13 cellular contexts compared by ENCODE assay signal in genomic region chr1:94335447-94335846, GRCh38.
DNase-seq lines count a peak whose midpoint lies in the region; ATAC-seq, FAIRE-seq and TF ChIP-seq lines count a peak whose summit lies in the region.
"Had no signal": no experiment of that assay in that cellular context is flagged by ENCODE, and none has a peak within 500 bp of the region (broad histone marks: within the 10 kb centered on the region; RNA-seq: fewer than 3 reads in every experiment).

No MANE protein-coding gene starts in this region.

- DNase-seq in GM13977 (ENCODE audit: low spot score) (peak; percentile 12), chondrocyte (ENCODE audit: low spot score) (no peak), RCC 7860 (ENCODE audit: low spot score) (no peak), AML-193 (lab: John Stamatoyannopoulos, UW) (no peak)
- DNase-seq in activated CD4-positive, alpha-beta memory T cell treated with anti-CD3 and anti-CD28 coated beads for 36 hours: no peak
- DNase-seq: activated CD8-positive, alpha-beta memory T cell treated with anti-CD3 and anti-CD28 coated beads for 24 hours; activated gamma-delta T cell; effector CD4-positive, alpha-beta T cell; stimulated activated naive CD4-positive, alpha-beta T cell treated with Interleukin-2 at 50 U/mL for 16 hours had no signal

- intact Hi-C loops in activated CD4-positive, alpha-beta memory T cell treated with anti-CD3 and anti-CD28 coated beads for 36 hours (cut with micrococcal nuclease): loop anchor here (5.0 kb wide), 1 partner anchor 298 kb away; no protein-coding TSS in a partner anchor

- in situ Hi-C loops in GM13977 (cut with MboI; ENCODE audit: low pct_unique_long_range_greater_than_20kb, low sequenced_read_pairs, unreplicated experiment): loop anchor here (10.0 to 25.0 kb wide), 2 partner anchors 271 to 477 kb away; partner anchors contain the start of gene SLC44A3

- H3K36me3 ChIP-seq in skeletal muscle satellite cell (ENCODE audit: insufficient read depth, low read length): no peaks in the 10 kb centered on the region

- no peak overlapping the region for H3K4me2 ChIP-seq in skeletal muscle satellite cell (ENCODE audit: low read length)

- no peaks in the 10 kb centered on the region for H3K27me3 Mint-ChIP-seq in chondrocyte (ENCODE audit: low read depth)
- H3K27me3 Mint-ChIP-seq in activated CD4-positive, alpha-beta memory T cell treated with anti-CD3 and anti-CD28 coated beads for 36 hours: peaks cover 11% of the 10 kb centered on the region

- TF ChIP-seq CTCF in GM13977 (IDR thresholded peaks at IDR 0.05; ENCODE audit: extremely low read depth, insufficient read depth, missing control alignments) (no peak), chondrocyte (IDR thresholded peaks at IDR 0.05) (no peak)

- H3K9me3 ChIP-seq in skeletal muscle satellite cell (replicated peaks; ENCODE audit: low read length): no peaks in the 10 kb centered on the region

- no peaks in the 10 kb centered on the region for H3K36me3 Mint-ChIP-seq in chondrocyte (ENCODE audit: low read depth)
- H3K36me3 Mint-ChIP-seq in activated CD4-positive, alpha-beta memory T cell treated with anti-CD3 and anti-CD28 coated beads for 36 hours: no peaks in the 10 kb centered on the region

- no peaks in the 10 kb centered on the region for H3K9me3 Mint-ChIP-seq in chondrocyte (ENCODE audit: low read depth)
- H3K9me3 Mint-ChIP-seq in activated CD4-positive, alpha-beta memory T cell treated with anti-CD3 and anti-CD28 coated beads for 36 hours: no peaks in the 10 kb centered on the region

- H3K27ac Mint-ChIP-seq in chondrocyte (ENCODE audit: unreplicated experiment): peak overlapping the region; percentile 87
- no peak overlapping the region for H3K27ac Mint-ChIP-seq in activated CD4-positive, alpha-beta memory T cell treated with anti-CD3 and anti-CD28 coated beads for 36 hours

- peaks cover 11% of the 10 kb centered on the region for H3K27me3 ChIP-seq in skeletal muscle satellite cell (ENCODE audit: control insufficient read depth, insufficient read depth, low read length)

- POLR2A ChIA-PET in activated CD4-positive, alpha-beta memory T cell treated with anti-CD3 and anti-CD28 coated beads for 36 hours (lab: Charles Lee): no interaction called here

- H3K4me3 Mint-ChIP-seq in chondrocyte (ENCODE audit: unreplicated experiment): no peak overlapping the region
- H3K4me3 Mint-ChIP-seq in activated CD4-positive, alpha-beta memory T cell treated with anti-CD3 and anti-CD28 coated beads for 36 hours: no peak overlapping the region

- no peak overlapping the region for H3K4me3 ChIP-seq in skeletal muscle satellite cell (ENCODE audit: low read length)
- H3K4me3 ChIP-seq: K562 had no signal

- ATAC-seq in HG02870 (IDR thresholded peaks at IDR 0.05; ENCODE audit: unreplicated experiment) (peak; percentile 41), GM19035 (IDR thresholded peaks at IDR 0.05; ENCODE audit: unreplicated experiment) (no peak)

- FAIRE-seq in RCC 7860 (lab: Jason Lieb, UNC): no peak

- H3K4me1 Mint-ChIP-seq in chondrocyte (ENCODE audit: low read depth): peaks cover 38% of the 10 kb centered on the region
- peaks cover 2% of the 10 kb centered on the region for H3K4me1 Mint-ChIP-seq in activated CD4-positive, alpha-beta memory T cell treated with anti-CD3 and anti-CD28 coated beads for 36 hours (ENCODE audit: low read depth)

- H3K9ac ChIP-seq in skeletal muscle satellite cell (ENCODE audit: low read depth, low read length): peak overlapping the region; percentile 8

- CTCF ChIA-PET in activated CD4-positive, alpha-beta memory T cell treated with anti-CD3 and anti-CD28 coated beads for 36 hours (lab: Charles Lee): interaction anchor here (0.6 to 4.4 kb wide), 12 partner anchors 120 to 329 kb away, joined by 3 to 21 read pairs (median 4); no protein-coding TSS in a partner anchor

- H3K4me1 ChIP-seq in skeletal muscle satellite cell (ENCODE audit: control insufficient read depth, insufficient read depth, low read length): peaks cover 25% of the 10 kb centered on the region
